12 cellular contexts compared by ENCODE assay signal in the genomic region with DNA sequence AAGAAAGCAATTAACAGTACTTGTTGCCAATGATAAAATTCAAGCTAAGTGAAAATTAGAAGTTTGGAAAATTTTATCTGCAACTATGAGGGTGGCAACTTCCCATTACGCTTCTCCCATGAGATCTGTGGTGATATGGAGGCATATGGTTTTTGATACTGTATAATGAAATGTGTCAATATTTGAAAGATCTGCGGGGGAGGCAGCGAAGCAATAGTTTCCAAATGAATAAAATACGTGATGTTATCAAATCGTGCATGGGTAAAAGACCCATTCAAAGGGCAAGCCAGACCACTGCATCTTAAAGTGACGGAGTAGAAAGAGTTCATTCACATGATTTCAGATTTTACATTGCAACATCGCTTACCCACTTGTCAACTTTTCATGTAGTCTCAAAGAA.
"Had no signal": no experiment of that assay in that cellular context is flagged by ENCODE, and none has a peak within 500 bp of the region (broad histone marks: within the 10 kb centered on the region; RNA-seq: fewer than 3 reads in every experiment).

No MANE protein-coding gene starts in this region.

- ATAC-seq: body of pancreas; effector memory CD8-positive, alpha-beta T cell; heart right ventricle; left lung; sciatic nerve; upper lobe of right lung had no signal

- H3K27me3 Mint-ChIP-seq: activated naive CD8-positive, alpha-beta T cell treated with anti-CD3 and anti-CD28 coated beads, Interleukin-2, amount 10 ng/mL, durations not matched to agents 7 days and 5 days had no signal

- DNase-seq: activated CD4-positive, CD25-positive, alpha-beta regulatory T cell; activated naive CD8-positive, alpha-beta T cell treated with anti-CD3 and anti-CD28 coated beads, Interleukin-2, amount 10 ng/mL, durations not matched to agents 7 days and 5 days; body of pancreas; caudate nucleus; effector memory CD8-positive, alpha-beta T cell; esophagus squamous epithelium; heart right ventricle; left lung; midbrain; upper lobe of right lung had no signal

- H3K36me3 Mint-ChIP-seq: activated naive CD8-positive, alpha-beta T cell treated with anti-CD3 and anti-CD28 coated beads, Interleukin-2, amount 10 ng/mL, durations not matched to agents 7 days and 5 days had no signal

- H3K27ac Mint-ChIP-seq: activated naive CD8-positive, alpha-beta T cell treated with anti-CD3 and anti-CD28 coated beads, Interleukin-2, amount 10 ng/mL, durations not matched to agents 7 days and 5 days; effector memory CD8-positive, alpha-beta T cell had no signal

- H3K4me1 Mint-ChIP-seq: activated naive CD8-positive, alpha-beta T cell treated with anti-CD3 and anti-CD28 coated beads, Interleukin-2, amount 10 ng/mL, durations not matched to agents 7 days and 5 days had no signal

- H3K4me3 Mint-ChIP-seq: activated naive CD8-positive, alpha-beta T cell treated with anti-CD3 and anti-CD28 coated beads, Interleukin-2, amount 10 ng/mL, durations not matched to agents 7 days and 5 days; effector memory CD8-positive, alpha-beta T cell; nephron had no signal

- H3K9me3 Mint-ChIP-seq: activated naive CD8-positive, alpha-beta T cell treated with anti-CD3 and anti-CD28 coated beads, Interleukin-2, amount 10 ng/mL, durations not matched to agents 7 days and 5 days; effector memory CD8-positive, alpha-beta T cell; nephron had no signal
